In the genomic region with DNA sequence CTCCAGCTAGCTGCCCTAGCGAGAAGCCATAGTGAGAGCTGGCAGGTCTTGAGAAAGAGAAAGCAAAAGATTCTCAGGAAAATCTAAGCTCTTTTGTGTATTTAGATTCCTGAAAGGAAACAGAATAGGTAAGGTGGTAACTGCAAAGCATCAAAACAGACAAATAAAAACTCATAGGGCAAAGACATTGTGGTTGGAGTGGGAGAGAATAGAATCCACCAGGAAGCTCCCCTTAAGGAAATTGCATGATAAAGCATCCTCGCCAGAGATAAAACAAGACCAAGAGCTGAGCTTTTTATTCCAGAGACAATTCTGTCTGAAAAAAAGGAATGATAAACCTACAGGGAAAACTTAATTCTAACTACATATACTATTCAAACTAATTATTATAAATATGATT, we compare ENCODE assay signal across 38 cellular contexts.
"Had no signal": no experiment of that assay in that cellular context is flagged by ENCODE, and none has a peak within 500 bp of the region (broad histone marks: within the 10 kb centered on the region; RNA-seq: fewer than 3 reads in every experiment).

No MANE protein-coding gene starts in this region.

- H3K36me3 ChIP-seq: MG63 had no signal

- H3K27me3 ChIP-seq: MG63 had no signal

- H3K4me1 Mint-ChIP-seq: activated CD4-positive, alpha-beta memory T cell treated with anti-CD3 and anti-CD28 coated beads, Interleukin-2, amount 10 ng/mL, durations not matched to agents 7 days and 5 days; activated CD8-positive, alpha-beta memory T cell treated with anti-CD3 and anti-CD28 coated beads, Interleukin-2, amount 10 ng/mL, durations not matched to agents 7 days and 5 days; activated naive CD4-positive, alpha-beta T cell treated with anti-CD3 and anti-CD28 coated beads, Interleukin-2, amount 10 ng/mL, durations not matched to agents 7 days and 5 days; activated naive CD8-positive, alpha-beta T cell treated with anti-CD3 and anti-CD28 coated beads, Interleukin-2, amount 50 U/mL, for 24 hours; brain had no signal

- H3K27ac ChIP-seq: PC-9, RWPE1, VCaP had no signal

- H3K9me3 Mint-ChIP-seq: activated CD4-positive, alpha-beta memory T cell treated with anti-CD3 and anti-CD28 coated beads, Interleukin-2, amount 10 ng/mL, durations not matched to agents 7 days and 5 days; brain had no signal

- H3K4me3 ChIP-seq: MG63, PC-9 had no signal

- FAIRE-seq: bronchial epithelial cell, RCC 7860 had no signal

- H3K27me3 Mint-ChIP-seq: activated CD4-positive, alpha-beta memory T cell treated with anti-CD3 and anti-CD28 coated beads, Interleukin-2, amount 10 ng/mL, durations not matched to agents 7 days and 5 days; activated CD8-positive, alpha-beta memory T cell treated with anti-CD3 and anti-CD28 coated beads, Interleukin-2, amount 10 ng/mL, durations not matched to agents 7 days and 5 days; activated naive CD4-positive, alpha-beta T cell treated with anti-CD3 and anti-CD28 coated beads, Interleukin-2, amount 10 ng/mL, durations not matched to agents 7 days and 5 days; activated naive CD8-positive, alpha-beta T cell; activated naive CD8-positive, alpha-beta T cell treated with anti-CD3 and anti-CD28 coated beads, Interleukin-2, amount 50 U/mL, for 24 hours had no signal

- H3K4me2 ChIP-seq: PC-9 had no signal

- H3K4me3 Mint-ChIP-seq: activated CD4-positive, alpha-beta memory T cell treated with anti-CD3 and anti-CD28 coated beads, Interleukin-2, amount 10 ng/mL, durations not matched to agents 7 days and 5 days; activated CD8-positive, alpha-beta memory T cell treated with anti-CD3 and anti-CD28 coated beads, Interleukin-2, amount 10 ng/mL, durations not matched to agents 7 days and 5 days; activated naive CD4-positive, alpha-beta T cell treated with anti-CD3 and anti-CD28 coated beads, Interleukin-2, amount 10 ng/mL, durations not matched to agents 7 days and 5 days; activated naive CD8-positive, alpha-beta T cell; activated naive CD8-positive, alpha-beta T cell treated with anti-CD3 and anti-CD28 coated beads, Interleukin-2, amount 50 U/mL, for 24 hours; brain had no signal

- ATAC-seq: activated CD8-positive, alpha-beta memory T cell treated with anti-CD3 and anti-CD28 coated beads, Interleukin-2, amount 10 ng/mL, durations not matched to agents 7 days and 5 days; activated naive CD8-positive, alpha-beta T cell treated with anti-CD3 and anti-CD28 coated beads, Interleukin-2, amount 50 U/mL, for 24 hours; Right ventricle myocardium inferior; SK-N-SH treated with all-trans-retinoic acid at 6 μM for 48 hours had no signal

- H3K9me3 ChIP-seq: MG63 had no signal

- DNase-seq: activated CD4-positive, alpha-beta memory T cell treated with anti-CD3 and anti-CD28 coated beads, Interleukin-2, amount 10 ng/mL, durations not matched to agents 7 days and 5 days; activated CD4-positive, alpha-beta T cell treated with anti-CD3 and anti-CD28 coated beads for 1 hour; activated CD4-positive, alpha-beta T cell treated with anti-CD3 and anti-CD28 coated beads for 48 hours; activated CD4-positive, CD25-positive, alpha-beta regulatory T cell; activated CD8-positive, alpha-beta memory T cell treated with anti-CD3 and anti-CD28 coated beads for 24 hours; activated CD8-positive, alpha-beta memory T cell treated with anti-CD3 and anti-CD28 coated beads, Interleukin-2, amount 10 ng/mL, durations not matched to agents 7 days and 5 days; activated CD8-positive, alpha-beta memory T cell treated with anti-CD3 and anti-CD28 coated beads, Interleukin-2, amount 50 U/mL, for 48 hours; activated effector memory CD4-positive, alpha-beta T cell treated with Interleukin-2 at 50 U/mL for 16 hours; activated naive CD4-positive, alpha-beta T cell treated with anti-CD3 and anti-CD28 coated beads, Interleukin-2, amount 10 ng/mL, durations not matched to agents 7 days and 5 days; activated naive CD8-positive, alpha-beta T cell treated with anti-CD3 and anti-CD28 coated beads, Interleukin-2, amount 50 U/mL, for 24 hours; activated T-cell treated with anti-CD3 and anti-CD28 coated beads, Interleukin-2, amount 50 U/mL, for 48 hours; anterior cingulate cortex; caudate nucleus; cerebellar nuclear complex; Kasumi-1; MG63; NCI-H1048; NCI-H1105 treated with DMSO at 0.1 percent for 48 hours; NCI-H1436; NCI-H1694; NCI-H1930; NCI-H345; NCI-H524 treated with DMSO at 0.1 percent for 48 hours; NK-92 treated with Interleukin-12 subunit alpha and Interleukin-12 subunit beta, amount 100 ng/mL, for 24 hours; PC-9; SIG-M5; SW 1271; T-helper 1 cell; T-helper 2 cell; T-helper 9 cell had no signal

- H2AFZ ChIP-seq: PC-9 had no signal

- H3K36me3 Mint-ChIP-seq: activated CD8-positive, alpha-beta memory T cell treated with anti-CD3 and anti-CD28 coated beads, Interleukin-2, amount 10 ng/mL, durations not matched to agents 7 days and 5 days; activated naive CD4-positive, alpha-beta T cell treated with anti-CD3 and anti-CD28 coated beads, Interleukin-2, amount 10 ng/mL, durations not matched to agents 7 days and 5 days; activated naive CD8-positive, alpha-beta T cell; brain had no signal

- H3K27ac Mint-ChIP-seq: activated CD4-positive, alpha-beta memory T cell treated with anti-CD3 and anti-CD28 coated beads, Interleukin-2, amount 10 ng/mL, durations not matched to agents 7 days and 5 days; activated CD8-positive, alpha-beta memory T cell treated with anti-CD3 and anti-CD28 coated beads, Interleukin-2, amount 10 ng/mL, durations not matched to agents 7 days and 5 days; activated naive CD4-positive, alpha-beta T cell treated with anti-CD3 and anti-CD28 coated beads, Interleukin-2, amount 10 ng/mL, durations not matched to agents 7 days and 5 days; activated naive CD8-positive, alpha-beta T cell; activated naive CD8-positive, alpha-beta T cell treated with anti-CD3 and anti-CD28 coated beads, Interleukin-2, amount 50 U/mL, for 24 hours; brain had no signal
